In the genomic region with DNA sequence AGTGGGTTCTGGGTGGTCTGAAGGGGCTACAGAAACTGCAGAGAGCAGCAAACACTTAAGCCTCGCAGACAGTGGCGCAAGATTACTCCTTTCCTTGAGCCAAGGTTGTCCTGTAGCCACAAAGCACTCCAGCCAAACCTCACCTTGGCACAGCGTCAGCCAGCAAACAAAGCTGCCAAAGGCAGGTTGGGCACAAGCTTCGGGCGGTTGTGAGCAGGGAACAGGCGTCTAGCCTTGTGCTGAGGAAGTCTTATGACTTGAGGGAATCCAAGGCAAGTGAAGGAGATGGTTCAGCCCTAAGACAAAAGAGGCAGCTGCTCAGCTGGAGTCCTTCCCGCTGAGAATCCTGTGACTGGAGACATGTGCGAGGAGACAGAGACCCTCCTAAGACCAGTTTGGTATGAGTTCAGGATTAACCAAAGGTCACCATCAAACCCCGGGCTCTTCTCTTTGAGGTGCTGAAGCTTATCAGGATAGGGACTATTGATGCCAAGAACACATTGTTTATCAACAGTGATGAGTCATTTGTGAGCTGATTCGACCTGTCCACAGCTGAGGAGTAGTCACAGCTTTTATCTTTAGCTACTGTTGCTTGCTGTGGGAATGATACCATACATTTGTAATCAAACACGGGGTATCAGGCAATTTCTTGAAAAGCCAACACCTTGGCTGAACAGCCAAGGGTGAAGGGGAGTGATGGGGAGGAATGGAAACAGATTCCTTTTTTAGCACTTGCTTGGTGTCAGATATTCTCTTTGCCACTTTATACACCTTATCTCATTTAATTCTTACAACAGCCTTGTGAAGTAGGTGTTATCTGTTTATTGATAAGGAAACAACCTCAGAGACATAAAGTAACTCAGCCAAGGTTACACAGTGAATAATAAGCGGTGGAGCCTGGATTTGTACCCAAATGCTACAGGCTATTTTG, we compare ENCODE assay signal across 9 cellular contexts. TPM values are rescaled to one million over a fixed set of nuclear protein-coding genes. Genes with fewer than 3 reads are reported as not detected.
DNase-seq lines count a peak whose midpoint lies in the region; ATAC-seq and TF ChIP-seq lines count a peak whose summit lies in the region.
"Had no signal": no experiment of that assay in that cellular context is flagged by ENCODE, and none has a peak within 500 bp of the region (broad histone marks: within the 10 kb centered on the region; RNA-seq: fewer than 3 reads in every experiment).

No MANE protein-coding gene starts in this region.

- H3K27me3 ChIP-seq in right atrium auricular region: no peaks in the 10 kb centered on the region
- no peaks in the 10 kb centered on the region for H3K27me3 ChIP-seq in stomach smooth muscle (ENCODE audit: control insufficient read depth in 1 of 2, insufficient read depth in 2 of 2, low read length in 2 of 2)
- H3K27me3 ChIP-seq in CD8-positive, alpha-beta memory T cell (ENCODE audit: insufficient read depth, low read length, poor library complexity, severe bottlenecking): peaks cover 37% of the 10 kb centered on the region

- H3K4me3 ChIP-seq in WI38 (ENCODE audit: low read depth, low read length) (peak overlapping the region; percentile 100), right atrium auricular region (no peak overlapping the region), stomach smooth muscle (ENCODE audit: low read length in 2 of 2) (peak overlapping the region in 1 of 2 donors; percentile 49)
- no peak overlapping the region for H3K4me3 ChIP-seq in CD8-positive, alpha-beta memory T cell (ENCODE audit: low read length)

- H3K36me3 ChIP-seq in right atrium auricular region (peaks cover 10% of the 10 kb centered on the region), stomach smooth muscle (ENCODE audit: control insufficient read depth in 2 of 2, insufficient read depth in 2 of 2, low read length in 2 of 2) (no peaks in the 10 kb centered on the region)
- H3K36me3 ChIP-seq in CD8-positive, alpha-beta memory T cell (ENCODE audit: insufficient read depth, low read length): no peaks in the 10 kb centered on the region

- no peaks in the 10 kb centered on the region for H3K9me3 Mint-ChIP-seq in CD8-positive, alpha-beta memory T cell
- H3K9me3 Mint-ChIP-seq: T-helper 1 cell treated with Interleukin-12 subunit alpha and Interleukin-12 subunit beta and Interleukin-4 antibody, amounts not matched to agents 30 μg/mL and 1 μg/mL, for 36 hours had no signal

- H3K4me1 ChIP-seq in right atrium auricular region: peaks cover 0 to 49% of the 10 kb centered on the region in 2 donors
- H3K4me1 ChIP-seq in stomach smooth muscle (ENCODE audit: control insufficient read depth, insufficient read depth, low read length): peaks cover 39% of the 10 kb centered on the region
- H3K4me1 ChIP-seq in CD8-positive, alpha-beta memory T cell (ENCODE audit: insufficient read depth, low read length): peaks cover 35% of the 10 kb centered on the region

- CTCF ChIA-PET in CD8-positive, alpha-beta memory T cell (lab: Charles Lee): interaction anchor here (0.7 to 3.4 kb wide), 6 partner anchors 13 to 774 kb away, joined by 3 to 115 read pairs (median 10); no protein-coding TSS in a partner anchor

- TF ChIP-seq CTCF in WI38 (IDR thresholded peaks at IDR 0.05; ENCODE audit: low read depth, low read length): no peak
- TF ChIP-seq CTCF in right atrium auricular region (IDR thresholded peaks at IDR 0.05): no peak

- H3K27ac Mint-ChIP-seq in CD8-positive, alpha-beta memory T cell: no peak overlapping the region

- POLR2A ChIA-PET in CD8-positive, alpha-beta memory T cell (lab: Charles Lee): interaction anchor here (0.6 to 0.7 kb wide), 3 partner anchors 55 to 1074 kb away, joined by 3 to 5 read pairs (median 3); no protein-coding TSS in a partner anchor

- peaks cover 20 to 34% (median 33%) of the 10 kb centered on the region in 3 donors for H3K4me1 Mint-ChIP-seq in CD8-positive, alpha-beta memory T cell

- H3K27ac ChIP-seq in right atrium auricular region (peak overlapping the region; percentile 85 to 88), stomach smooth muscle (ENCODE audit: low read length) (peak overlapping the region; percentile 94)
- no peak overlapping the region for H3K27ac ChIP-seq in CD8-positive, alpha-beta memory T cell (ENCODE audit: low read depth, low read length)

- peak; percentile 98 for DNase-seq in HS-5 (ENCODE audit: low read depth)
- DNase-seq in right atrium auricular region (ENCODE audit: low spot score): peak; percentile 76
- no peak for DNase-seq in CD8-positive, alpha-beta memory T cell

- ATAC-seq in HG02840 (IDR thresholded peaks at IDR 0.05; ENCODE audit: low FRiP score, unreplicated experiment): no peak
- ATAC-seq in GM21576 (IDR thresholded peaks at IDR 0.05; ENCODE audit: unreplicated experiment): no peak
- no peak for ATAC-seq in GM18520 (IDR thresholded peaks at IDR 0.05; ENCODE audit: unreplicated experiment)

- no peaks in the 10 kb centered on the region for H3K9me3 ChIP-seq in right atrium auricular region
- no peaks in the 10 kb centered on the region for H3K9me3 ChIP-seq in stomach smooth muscle (ENCODE audit: control insufficient read depth in 2 of 2, low read length in 2 of 2)
- H3K9me3 ChIP-seq in CD8-positive, alpha-beta memory T cell (ENCODE audit: low read length): no peaks in the 10 kb centered on the region

- H3K36me3 Mint-ChIP-seq in CD8-positive, alpha-beta memory T cell: no peaks in the 10 kb centered on the region

- H3K4me3 Mint-ChIP-seq in CD8-positive, alpha-beta memory T cell: peak overlapping the region in 2 of 7 donors; percentile 65 to 98
- H3K4me3 Mint-ChIP-seq: T-helper 1 cell treated with Interleukin-12 subunit alpha and Interleukin-12 subunit beta and Interleukin-4 antibody, amounts not matched to agents 30 μg/mL and 1 μg/mL, for 36 hours had no signal

- H3K27me3 Mint-ChIP-seq in CD8-positive, alpha-beta memory T cell: peaks cover 12 to 26% of the 10 kb centered on the region in 2 donors

- H3K9ac ChIP-seq in stomach smooth muscle (ENCODE audit: low read length in 2 of 2): no peak overlapping the region

RNA-seq across cellular contexts. Expression of gene ADM, which starts 4.6 kb away (rescaled TPM):
- total RNA-seq in right atrium auricular region: 100 to 1,000 TPM in 1 of 2 donors, 10 to 100 TPM in 1; 31.2 to 217 TPM
- total RNA-seq in CD8-positive, alpha-beta memory T cell: under 1 TPM; 0.24 to 0.64 TPM
- polyA plus RNA-seq in CD8-positive, alpha-beta memory T cell: 0.16 TPM

RNA-seq across cellular contexts. Expression of gene SBF2, which starts 15.4 kb away (rescaled TPM):
- 10 to 100 TPM; 22.8 to 23.9 TPM for total RNA-seq in right atrium auricular region
- 1 to 10 TPM; 3.7 to 4.2 TPM for total RNA-seq in CD8-positive, alpha-beta memory T cell
- 4.3 TPM for polyA plus RNA-seq in CD8-positive, alpha-beta memory T cell

Comparison
In these comparisons a context has a peak if more than half of its experiments do, and no peak if none do; other contexts are left out.
1. DNase-seq: peak in HS-5 (single experiment) and right atrium auricular region (single experiment); none in CD8-positive, alpha-beta memory T cell (0 of 5).
2. RNA of gene ADM, which starts 4.6 kb away (total RNA-seq): 31.2 to 217 TPM in right atrium auricular region; 0.24 to 0.64 TPM in CD8-positive, alpha-beta memory T cell; every median in the first group is over 10 times any median in the second.
3. RNA of gene SBF2, which starts 15.4 kb away (total RNA-seq): 22.8 to 23.9 TPM in right atrium auricular region; 3.7 to 4.2 TPM in CD8-positive, alpha-beta memory T cell; every median in the first group is over 4 times any median in the second.